ENCODE assay signal across 23 cellular contexts in genomic region chr2:173390036-173390435, GRCh38. TPM values are rescaled to one million over a fixed set of nuclear protein-coding genes. Genes with fewer than 3 reads are reported as not detected.
DNase-seq lines count a peak whose midpoint lies in the region; ATAC-seq, FAIRE-seq and TF ChIP-seq lines count a peak whose summit lies in the region.
"Had no signal": no experiment of that assay in that cellular context is flagged by ENCODE, and none has a peak within 500 bp of the region (broad histone marks: within the 10 kb centered on the region; RNA-seq: fewer than 3 reads in every experiment).

No MANE protein-coding gene starts in this region.

- DNase-seq in HepG2 (ENCODE audit: low spot score) (peak; percentile 14), right lobe of liver (no peak), bronchial epithelial cell (ENCODE audit: low read depth) (no peak), mesendoderm (no peak), GM03348 (ENCODE audit: low spot score) (no peak), inferior parietal cortex (ENCODE audit: extremely low spot score) (no peak)
- DNase-seq in effector CD4-positive, alpha-beta T cell, result no peak
- DNase-seq: AML-193; Caco-2; Calu3; CD4-positive, alpha-beta T cell; CD8-positive, alpha-beta T cell; DMS79 treated with DMSO at 0.1 percent for 48 hours; GF-D8 had no signal

- no peak overlapping the region for H2AK5ac ChIP-seq in mesendoderm (ENCODE audit: low read length)

- no peak for FAIRE-seq in HepG2 (lab: Jason Lieb, UNC)
- FAIRE-seq in bronchial epithelial cell (lab: Jason Lieb, UNC), result peak; percentile 7
- FAIRE-seq: A549, D721Med, G401.6, GM12878, GM12892, GM18507 had no signal

- H2AFZ ChIP-seq in HepG2 (ENCODE audit: low read length), result no peak overlapping the region

- no peak overlapping the region for H4K8ac ChIP-seq in mesendoderm (ENCODE audit: low read depth, low read length)

- H3K4me3 ChIP-seq in HepG2 (replicated peaks in 1 of 3; ENCODE audit: insufficient read depth in 1 of 3, low read depth in 2 of 3, low read length in 3 of 3) (no peak overlapping the region), right lobe of liver (no peak overlapping the region), bronchial epithelial cell (ENCODE audit: low read depth, low read length) (no peak overlapping the region), mesendoderm (ENCODE audit: low read length) (no peak overlapping the region)
- H3K4me3 ChIP-seq: A549; BLaER1 treated with 17β-estradiol and CSF1 and Interleukin-3, amounts not matched to agents 10 nM and 100 nM; GM12878 had no signal

- TF ChIP-seq RAD21 in HepG2 (CRISPR knock-in tag; IDR thresholded peaks at IDR 0.05), result no peak

- H3K56ac ChIP-seq in mesendoderm (ENCODE audit: low read length), result no peak overlapping the region

- H3K9me3 ChIP-seq in HepG2 (ENCODE audit: low read length), result no peaks in the 10 kb centered on the region
- H3K9me3 ChIP-seq in right lobe of liver, result no peaks in the 10 kb centered on the region
- H3K9me3 ChIP-seq: A549; BLaER1 treated with 17β-estradiol and CSF1 and Interleukin-3, amounts not matched to agents 10 nM and 100 nM; Caco-2 had no signal

- ATAC-seq in HepG2 (peak; percentile 67), right lobe of liver (no peak)
- ATAC-seq: A549; CD8-positive, alpha-beta T cell; GM12878 had no signal

- 46% methylated on average over 5 of the region's 5 CpGs for WGBS in HepG2 (ENCODE audit: low lambda C conversion rate)
- WGBS in right lobe of liver (ENCODE audit: insufficient coverage, low coverage, low lambda C conversion rate, missing lambda C conversion rate), result 68% methylated on average over 4 of the region's 5 CpGs
- no CpG with 5 or more reads among the region's 5 CpGs for WGBS in mesendoderm (ENCODE audit: extremely low coverage, insufficient coverage, low lambda C conversion rate)

- no peak overlapping the region for H3K18ac ChIP-seq in mesendoderm (ENCODE audit: low read length)

- no peak overlapping the region for H3K4ac ChIP-seq in mesendoderm (ENCODE audit: low read depth, low read length)

- no peak overlapping the region for H3K27ac ChIP-seq in HepG2 (ENCODE audit: extremely low read length, insufficient read depth, low read length)
- H3K27ac ChIP-seq in right lobe of liver, result no peak overlapping the region
- H3K27ac ChIP-seq in mesendoderm (ENCODE audit: low read depth, low read length), result no peak overlapping the region
- H3K27ac ChIP-seq: 22Rv1; BLaER1 treated with 17β-estradiol and CSF1 and Interleukin-3, amounts not matched to agents 10 nM and 100 nM; C4-2B had no signal

- CTCF ChIA-PET in HepG2 (lab: Yijun Ruan, JAX; ENCODE audit: low intra/inter-chr PET ratio, low total read pairs), result no interaction called here

- H3K23ac ChIP-seq in mesendoderm (ENCODE audit: low read length), result peak overlapping the region; percentile 32

- H3K4me1 ChIP-seq in HepG2 (ENCODE audit: insufficient read depth, low read length) (no peaks in the 10 kb centered on the region), right lobe of liver (no peaks in the 10 kb centered on the region), mesendoderm (ENCODE audit: control insufficient read depth, low read depth, low read length) (peaks cover 8% of the 10 kb centered on the region)
- H3K4me1 ChIP-seq: Caco-2 had no signal

- no peak overlapping the region for H2BK120ac ChIP-seq in mesendoderm (ENCODE audit: low read depth, low read length)

- H3K4me2 ChIP-seq in HepG2 (ENCODE audit: low read depth, low read length) (no peak overlapping the region), mesendoderm (ENCODE audit: low read length) (no peak overlapping the region)
- H3K4me2 ChIP-seq: A549; BLaER1 treated with 17β-estradiol and CSF1 and Interleukin-3, amounts not matched to agents 10 nM and 100 nM had no signal

- POLR2A ChIA-PET in HepG2 (lab: Yijun Ruan, JAX), result no interaction called here

- in situ Hi-C loops in HepG2 (cut with HindIII; ENCODE audit: extremely low pct_ligation_motif_present, low pct_unique_long_range_greater_than_20kb), result no loop called here

- TF ChIP-seq EP300 in HepG2 (IDR thresholded peaks at IDR 0.05; ENCODE audit: low read depth in 2 of 2, low read length in 2 of 2) (no peak), HepG2 (CRISPR knock-in tag; IDR thresholded peaks at IDR 0.05; ENCODE audit: borderline replicate concordance) (no peak)

- TF ChIP-seq POLR2A in HepG2 (IDR thresholded peaks at IDR 0.05; ENCODE audit: insufficient read depth in 1 of 2, low read depth in 2 of 2, low read length in 2 of 2) (no peak), right lobe of liver (IDR thresholded peaks at IDR 0.05) (no peak)

- no TSS peak for BruUV-seq in HepG2 (replicated peaks; lab: Mats Ljungman, UMichigan)

- no peaks in the 10 kb centered on the region for H4K20me1 ChIP-seq in HepG2 (ENCODE audit: insufficient read depth, low read length)
- H4K20me1 ChIP-seq: BLaER1 treated with 17β-estradiol and CSF1 and Interleukin-3, amounts not matched to agents 10 nM and 100 nM had no signal

- H4K5ac ChIP-seq in mesendoderm (ENCODE audit: low read length), result no peak overlapping the region

- H2BK5ac ChIP-seq in mesendoderm (ENCODE audit: low read length), result no peak overlapping the region

- H3K79me2 ChIP-seq in HepG2 (ENCODE audit: insufficient read depth, low read length) (no peaks in the 10 kb centered on the region), mesendoderm (ENCODE audit: control insufficient read depth, insufficient read depth, low read length) (no peaks in the 10 kb centered on the region)

- intact Hi-C loops in HepG2 (cut with micrococcal nuclease; ENCODE audit: unreplicated experiment), result no loop called here
- intact Hi-C loops in right lobe of liver (cut with DNase I), result no loop called here

- no peak overlapping the region for H2BK15ac ChIP-seq in mesendoderm (replicated peaks; ENCODE audit: low read depth)

- H3K79me1 ChIP-seq in mesendoderm (ENCODE audit: low read length), result no peaks in the 10 kb centered on the region

- H3K36me3 ChIP-seq in HepG2 (replicated peaks in 1 of 2; ENCODE audit: control insufficient read depth in 1 of 2, insufficient read depth in 2 of 2, low read length in 2 of 2) (no peaks in the 10 kb centered on the region), right lobe of liver (no peaks in the 10 kb centered on the region), bronchial epithelial cell (ENCODE audit: control insufficient read depth, insufficient read depth, low read length) (no peaks in the 10 kb centered on the region), mesendoderm (ENCODE audit: control insufficient read depth, insufficient read depth, low read length) (no peaks in the 10 kb centered on the region)

- H3K27me3 ChIP-seq in HepG2 (ENCODE audit: control insufficient read depth in 1 of 2, insufficient read depth in 2 of 2, low read length in 2 of 2) (peaks cover 3 to 10% of the 10 kb centered on the region in 2 experiments; a peak in 3 of 5 replicates), right lobe of liver (no peaks in the 10 kb centered on the region), bronchial epithelial cell (ENCODE audit: control insufficient read depth, insufficient read depth, low read length) (no peaks in the 10 kb centered on the region), mesendoderm (ENCODE audit: insufficient read depth, low read length, poor library complexity) (no peaks in the 10 kb centered on the region)
- H3K27me3 ChIP-seq: BLaER1 treated with 17β-estradiol and CSF1 and Interleukin-3, amounts not matched to agents 10 nM and 100 nM had no signal

- H3K9ac ChIP-seq in HepG2 (ENCODE audit: insufficient read depth, low read depth, low read length), result no peak overlapping the region
- no peak overlapping the region for H3K9ac ChIP-seq in mesendoderm (ENCODE audit: low read length)
- H3K9ac ChIP-seq: BLaER1 treated with 17β-estradiol and CSF1 and Interleukin-3, amounts not matched to agents 10 nM and 100 nM had no signal

- TF ChIP-seq CTCF in HepG2 (CRISPR knock-in tag; IDR thresholded peaks at IDR 0.05) (no peak), right lobe of liver (IDR thresholded peaks at IDR 0.05) (no peak), bronchial epithelial cell (IDR thresholded peaks at IDR 0.05; ENCODE audit: insufficient read depth, low read length, severe bottlenecking) (no peak)

RNA-seq across cellular contexts. Expression of gene CDCA7, which starts 35.4 kb away (rescaled TPM):
- total RNA-seq in HepG2 (2016; rRNA removed; fragmentation: Illumina TruSeq; extraction: Trizol) (46.2 and 52.5 TPM in 2 replicates), right lobe of liver (under 1 TPM in 5 of 6 experiments, not detected in 1; 0.09 to 0.37 (median 0.20) TPM), bronchial epithelial cell (1.4 and 2.4 TPM in 2 replicates)
- 27.7 and 30.0 TPM in 2 replicates for total RNA-seq in HepG2 (2016; cell fraction: cytosol; rRNA removed; fragmentation: Illumina TruSeq; extraction: Trizol; ENCODE audit: low read depth)
- total RNA-seq in HepG2 (2016; cell fraction: insoluble cytoplasmic fraction; rRNA removed; fragmentation: Illumina TruSeq; extraction: Trizol), result 47.6 and 48.2 TPM in 2 replicates
- 32.2 and 33.8 TPM in 2 replicates for total RNA-seq in HepG2 (2016; cell fraction: membrane; rRNA removed; fragmentation: Illumina TruSeq; extraction: Trizol)
- 53.9 and 55.6 TPM in 2 replicates for total RNA-seq in HepG2 (2016; cell fraction: nucleus; rRNA removed; fragmentation: Illumina TruSeq; extraction: Trizol)
- 38.4 and 57.8 TPM in 2 replicates for polyA plus RNA-seq in HepG2 (2011; rRNA removed)
- polyA plus RNA-seq in HepG2 (2011; cell fraction: cytosol; rRNA removed), result 14.1 and 14.3 TPM in 2 replicates
- polyA plus RNA-seq in HepG2 (2011; cell fraction: nucleus; rRNA removed), result 145 and 170 TPM in 2 replicates
- polyA plus RNA-seq in HepG2 (2012), result 22.8 and 38.7 TPM in 2 replicates
- polyA plus RNA-seq in HepG2 (2016; cell fraction: cytosol; fragmentation: Illumina TruSeq; extraction: Trizol; ENCODE audit: low read depth), result 7.6 and 7.8 TPM in 2 replicates
- polyA plus RNA-seq in HepG2 (2016; cell fraction: insoluble cytoplasmic fraction; fragmentation: Illumina TruSeq; extraction: Trizol; ENCODE audit: low read depth), result 67.0 and 69.0 TPM in 2 replicates
- polyA plus RNA-seq in HepG2 (2016; cell fraction: membrane; fragmentation: Illumina TruSeq; extraction: Trizol; ENCODE audit: low read depth), result 16.4 and 17.0 TPM in 2 replicates
- polyA plus RNA-seq in HepG2 (2016; cell fraction: nucleus; fragmentation: Illumina TruSeq; extraction: Trizol; ENCODE audit: insufficient read depth, low read depth), result 142 and 148 TPM in 2 replicates
- polyA minus RNA-seq in HepG2 (2011; rRNA and poly(A)+ RNA removed; ENCODE audit: low replicate concordance), result 12.0 and 26.4 TPM in 2 replicates
- 10.3 and 11.9 TPM in 2 replicates for polyA minus RNA-seq in HepG2 (2011; cell fraction: cytosol; rRNA and poly(A)+ RNA removed)
- polyA minus RNA-seq in HepG2 (2011; cell fraction: nucleus; rRNA and poly(A)+ RNA removed), result 40.2 and 48.7 TPM in 2 replicates
- 72.4 TPM for polyA plus RNA-seq in mesendoderm (2013, experiment 1 of 2)
- polyA plus RNA-seq in mesendoderm (2013, experiment 2 of 2), result 70.6 TPM
